In genomic region chr15:28890291-28890690, GRCh38 we compare ENCODE assay signal across 11 cellular contexts. TPM values are rescaled to one million over a fixed set of nuclear protein-coding genes. Genes with fewer than 3 reads are reported as not detected.
DNase-seq lines count a peak whose midpoint lies in the region; ATAC-seq and TF ChIP-seq lines count a peak whose summit lies in the region.
"Not testable (repeated sequence)": the region's sequence is repeated elsewhere in the genome, so short reads cannot be mapped to it uniquely, and the experiment has no call there.
"Had no signal": no experiment of that assay in that cellular context is flagged by ENCODE, and none has a peak within 500 bp of the region (broad histone marks: within the 10 kb centered on the region; RNA-seq: fewer than 3 reads in every experiment).

No MANE protein-coding gene starts in this region.

- CTCF ChIA-PET in activated CD4-positive, alpha-beta memory T cell treated with anti-CD3 and anti-CD28 coated beads for 36 hours (lab: Charles Lee), result not testable (repeated sequence)
- CTCF ChIA-PET in activated naive CD4-positive, alpha-beta T cell treated with anti-CD3 and anti-CD28 coated beads for 36 hours (lab: Charles Lee), result interaction anchor here (0.9 to 1.6 kb wide), 3 partner anchors 9 to 45 kb away, joined by 3 read pairs; no protein-coding TSS in a partner anchor

- 0 out of 2 replicates have a peak overlapping the region, but pooled peaks have one; percentile 26 for H3K9ac ChIP-seq in DND-41 (ENCODE audit: low read depth, low read length)

- H3K4me3 ChIP-seq in DND-41 (ENCODE audit: low read depth in 1 of 2, low read length in 2 of 2), result not testable (repeated sequence)

- POLR2A ChIA-PET in activated CD4-positive, alpha-beta memory T cell treated with anti-CD3 and anti-CD28 coated beads for 36 hours (lab: Charles Lee), result not testable (repeated sequence)
- POLR2A ChIA-PET in naive thymus-derived CD8-positive, alpha-beta T cell (lab: Charles Lee), result interaction anchor here (0.6 to 7.2 kb wide), 9 partner anchors 9 to 76 kb away, joined by 3 to 62 read pairs (median 4); no protein-coding TSS in a partner anchor

- peak overlapping the region; percentile 62 for H3K27ac ChIP-seq in DND-41 (ENCODE audit: low read length)

- H3K27ac Mint-ChIP-seq in activated CD4-positive, alpha-beta memory T cell treated with anti-CD3 and anti-CD28 coated beads for 36 hours, result peak overlapping the region; percentile 68
- peak overlapping the region; percentile 86 for H3K27ac Mint-ChIP-seq in activated naive CD4-positive, alpha-beta T cell treated with anti-CD3 and anti-CD28 coated beads for 36 hours
- peak overlapping the region; percentile 93 for H3K27ac Mint-ChIP-seq in central memory CD8-positive, alpha-beta T cell (ENCODE audit: low read depth)
- H3K27ac Mint-ChIP-seq in naive thymus-derived CD8-positive, alpha-beta T cell, result peak overlapping the region; percentile 96 to 100 (median 99)
- H3K27ac Mint-ChIP-seq in stimulated activated naive CD8-positive, alpha-beta T cell treated with anti-CD3 and anti-CD28 coated beads, Interleukin-15, amount 100 ng/mL, for 72 hours, result peak overlapping the region; percentile 98

- H3K4me1 ChIP-seq in DND-41 (ENCODE audit: insufficient read depth, low read length), result peaks cover 20% of the 10 kb centered on the region

- not testable (repeated sequence) for H3K36me3 Mint-ChIP-seq in activated CD4-positive, alpha-beta memory T cell treated with anti-CD3 and anti-CD28 coated beads for 36 hours; activated naive CD4-positive, alpha-beta T cell treated with anti-CD3 and anti-CD28 coated beads for 36 hours (ENCODE audit: low read depth); central memory CD8-positive, alpha-beta T cell (ENCODE audit: insufficient read depth); naive thymus-derived CD8-positive, alpha-beta T cell

- not testable (repeated sequence) for H3K79me2 ChIP-seq in DND-41 (ENCODE audit: insufficient read depth, low read length)

- not testable (repeated sequence) for TF ChIP-seq CTCF in DND-41 (IDR thresholded peaks at IDR 0.05; ENCODE audit: borderline replicate concordance, extremely low read depth, low read length, poor library complexity, severe bottlenecking)

- H3K4me1 Mint-ChIP-seq in activated CD4-positive, alpha-beta memory T cell treated with anti-CD3 and anti-CD28 coated beads for 36 hours (ENCODE audit: low read depth), result peaks cover 53% of the 10 kb centered on the region
- H3K4me1 Mint-ChIP-seq in activated naive CD4-positive, alpha-beta T cell treated with anti-CD3 and anti-CD28 coated beads for 36 hours (ENCODE audit: low read depth), result peaks cover 68% of the 10 kb centered on the region
- H3K4me1 Mint-ChIP-seq in central memory CD8-positive, alpha-beta T cell, result peaks cover 48% of the 10 kb centered on the region
- H3K4me1 Mint-ChIP-seq in naive thymus-derived CD8-positive, alpha-beta T cell, result peaks cover 55 to 82% (median 73%) of the 10 kb centered on the region in 4 donors
- peaks cover 77% of the 10 kb centered on the region for H3K4me1 Mint-ChIP-seq in stimulated activated naive CD8-positive, alpha-beta T cell treated with anti-CD3 and anti-CD28 coated beads, Interleukin-15, amount 100 ng/mL, for 72 hours

- H3K9me3 Mint-ChIP-seq in activated CD4-positive, alpha-beta memory T cell treated with anti-CD3 and anti-CD28 coated beads for 36 hours; activated naive CD4-positive, alpha-beta T cell treated with anti-CD3 and anti-CD28 coated beads for 36 hours; central memory CD8-positive, alpha-beta T cell; naive thymus-derived CD8-positive, alpha-beta T cell; stimulated activated naive CD8-positive, alpha-beta T cell treated with anti-CD3 and anti-CD28 coated beads, Interleukin-15, amount 100 ng/mL, for 72 hours: not testable (repeated sequence)

- H3K27me3 ChIP-seq in DND-41 (ENCODE audit: insufficient read depth, low read length, poor library complexity), result not testable (repeated sequence)

- not testable (repeated sequence) for H3K36me3 ChIP-seq in DND-41 (ENCODE audit: insufficient read depth, low read length)

- H2AFZ ChIP-seq in DND-41 (ENCODE audit: low read depth, low read length), result peak overlapping the region; percentile 47; the same call in 1 of the 2 replicates

- H3K4me3 Mint-ChIP-seq in activated CD4-positive, alpha-beta memory T cell treated with anti-CD3 and anti-CD28 coated beads for 36 hours, result peak overlapping the region; percentile 14
- peak overlapping the region; percentile 58 for H3K4me3 Mint-ChIP-seq in activated naive CD4-positive, alpha-beta T cell treated with anti-CD3 and anti-CD28 coated beads for 36 hours
- H3K4me3 Mint-ChIP-seq in central memory CD8-positive, alpha-beta T cell, result peak overlapping the region; percentile 64
- peak overlapping the region; percentile 66 to 96 (median 92) for H3K4me3 Mint-ChIP-seq in naive thymus-derived CD8-positive, alpha-beta T cell
- H3K4me3 Mint-ChIP-seq in stimulated activated naive CD8-positive, alpha-beta T cell treated with anti-CD3 and anti-CD28 coated beads, Interleukin-15, amount 100 ng/mL, for 72 hours, result peak overlapping the region; percentile 81 to 87

- H3K27me3 Mint-ChIP-seq in activated CD4-positive, alpha-beta memory T cell treated with anti-CD3 and anti-CD28 coated beads for 36 hours; activated naive CD4-positive, alpha-beta T cell treated with anti-CD3 and anti-CD28 coated beads for 36 hours (ENCODE audit: low read depth); central memory CD8-positive, alpha-beta T cell; naive thymus-derived CD8-positive, alpha-beta T cell; stimulated activated naive CD8-positive, alpha-beta T cell treated with anti-CD3 and anti-CD28 coated beads, Interleukin-15, amount 100 ng/mL, for 72 hours: not testable (repeated sequence)

- not testable (repeated sequence) for DNase-seq in DND-41; activated CD4-positive, alpha-beta memory T cell treated with anti-CD3 and anti-CD28 coated beads for 36 hours; activated naive CD4-positive, alpha-beta T cell treated with anti-CD3 and anti-CD28 coated beads for 36 hours; central memory CD8-positive, alpha-beta T cell (ENCODE audit: low spot score in 2 of 2); naive thymus-derived CD8-positive, alpha-beta T cell; stimulated activated naive CD8-positive, alpha-beta T cell treated with anti-CD3 and anti-CD28 coated beads, Interleukin-15, amount 100 ng/mL, for 72 hours
- peak; percentile 20 for DNase-seq in NCI-H82 treated with DMSO at 0.1 percent for 48 hours (lab: John Stamatoyannopoulos, UW; ENCODE audit: unreplicated experiment)

- not testable (repeated sequence) for ATAC-seq in DND-41 (ENCODE audit: insufficient read depth, low read depth); central memory CD8-positive, alpha-beta T cell (replicated peaks; ENCODE audit: extremely low read depth, poor library complexity, severe bottlenecking); naive thymus-derived CD8-positive, alpha-beta T cell; stimulated activated naive CD8-positive, alpha-beta T cell treated with anti-CD3 and anti-CD28 coated beads, Interleukin-15, amount 100 ng/mL, for 72 hours

- not testable (repeated sequence) for H4K20me1 ChIP-seq in DND-41 (ENCODE audit: insufficient read depth, low read length)

- H3K4me2 ChIP-seq in DND-41 (ENCODE audit: insufficient read depth, low read length), result not testable (repeated sequence)

- intact Hi-C loops in activated CD4-positive, alpha-beta memory T cell treated with anti-CD3 and anti-CD28 coated beads for 36 hours (cut with micrococcal nuclease), result loop anchor here (5.0 kb wide), 1 partner anchor 47 kb away; no protein-coding TSS in a partner anchor
- intact Hi-C loops in activated naive CD4-positive, alpha-beta T cell treated with anti-CD3 and anti-CD28 coated beads for 36 hours (cut with micrococcal nuclease), result loop anchor here (1.0 to 5.0 kb wide), 2 partner anchors 48 to 58 kb away; no protein-coding TSS in a partner anchor

- not testable (repeated sequence) for H3K9me3 ChIP-seq in DND-41 (ENCODE audit: insufficient read depth, low read length, severe bottlenecking)

RNA-seq across cellular contexts. Expression of gene APBA2, which starts 4.5 kb away (rescaled TPM):
- 1 to 10 TPM; 6.4 to 8.9 TPM for total RNA-seq in activated CD4-positive, alpha-beta memory T cell treated with anti-CD3 and anti-CD28 coated beads for 36 hours
- total RNA-seq in activated naive CD4-positive, alpha-beta T cell treated with anti-CD3 and anti-CD28 coated beads for 36 hours, result 10 to 100 TPM; 16.2 to 18.3 TPM
- total RNA-seq in naive thymus-derived CD8-positive, alpha-beta T cell, result 100 to 1,000 TPM; 206 to 216 TPM
- 100 to 1,000 TPM in 1 of 3 donors, 10 to 100 TPM in 2; 75.5 to 164 (median 95.1) TPM for polyA plus RNA-seq in naive thymus-derived CD8-positive, alpha-beta T cell
- total RNA-seq: MCF 10A, PC-9 had no signal

RNA-seq across cellular contexts. Expression of gene GOLGA6L7, which starts 41.8 kb away (rescaled TPM):
- not detected for total RNA-seq in activated CD4-positive, alpha-beta memory T cell treated with anti-CD3 and anti-CD28 coated beads for 36 hours
- not detected for total RNA-seq in activated naive CD4-positive, alpha-beta T cell treated with anti-CD3 and anti-CD28 coated beads for 36 hours
- total RNA-seq in naive thymus-derived CD8-positive, alpha-beta T cell, result not detected
- polyA plus RNA-seq in naive thymus-derived CD8-positive, alpha-beta T cell, result not detected
- total RNA-seq: GM12878, H7, MCF 10A, PC-9 had no signal
- polyA plus RNA-seq: GM12878 had no signal

Comparison
In these comparisons a context has a peak if more than half of its experiments do, and no peak if none do; other contexts are left out.
1. H3K4me3 Mint-ChIP-seq: peak in every context shown above with its lines; median percentile 92 in naive thymus-derived CD8-positive, alpha-beta T cell; 84 in stimulated activated naive CD8-positive, alpha-beta T cell treated with anti-CD3 and anti-CD28 coated beads, Interleukin-15, amount 100 ng/mL, for 72 hours; 64 in central memory CD8-positive, alpha-beta T cell; 58 in activated naive CD4-positive, alpha-beta T cell treated with anti-CD3 and anti-CD28 coated beads for 36 hours; 14 in activated CD4-positive, alpha-beta memory T cell treated with anti-CD3 and anti-CD28 coated beads for 36 hours.
2. RNA of gene APBA2, which starts 4.5 kb away (total RNA-seq): 206 to 216 TPM in naive thymus-derived CD8-positive, alpha-beta T cell; 16.2 to 18.3 TPM in activated naive CD4-positive, alpha-beta T cell treated with anti-CD3 and anti-CD28 coated beads for 36 hours and 6.4 to 8.9 TPM in activated CD4-positive, alpha-beta memory T cell treated with anti-CD3 and anti-CD28 coated beads for 36 hours; every median in the first group is over 10 times any median in the second.
3. Peak in every context shown above with its lines, with median percentiles within 50 percentile points of each other: H3K27ac Mint-ChIP-seq.